In the genomic region with DNA sequence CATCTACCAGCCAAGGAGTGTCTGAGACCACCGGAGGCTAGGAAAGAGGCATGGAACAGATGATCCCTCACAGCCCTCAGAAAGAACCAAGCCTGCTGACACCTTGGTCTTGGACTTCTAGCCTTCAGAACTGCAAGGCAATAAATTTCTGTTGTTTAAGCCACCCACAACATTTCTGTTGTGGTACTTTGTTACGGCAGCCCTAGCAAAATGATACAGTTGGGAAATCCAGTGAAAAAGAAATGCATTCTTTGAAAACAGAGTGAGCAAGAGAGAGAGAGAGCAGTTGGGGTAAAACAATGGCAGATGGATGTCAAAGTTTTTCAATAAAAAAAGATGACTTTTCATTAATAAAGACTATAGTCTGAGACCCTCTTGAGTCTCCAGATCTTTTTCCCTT, we compare ENCODE assay signal across 26 cellular contexts.
DNase-seq lines count a peak whose midpoint lies in the region; ATAC-seq, FAIRE-seq and TF ChIP-seq lines count a peak whose summit lies in the region.
"Had no signal": no experiment of that assay in that cellular context is flagged by ENCODE, and none has a peak within 500 bp of the region (broad histone marks: within the 10 kb centered on the region; RNA-seq: fewer than 3 reads in every experiment).

No MANE protein-coding gene starts in this region.

- POLR2A ChIA-PET in A549 (lab: Yijun Ruan, JAX): no interaction called here

- peaks cover 15% of the 10 kb centered on the region for H3K4me1 ChIP-seq in A549
- H3K4me1 ChIP-seq in osteoblast (ENCODE audit: insufficient read depth, low read length): peaks cover 21% of the 10 kb centered on the region
- H3K4me1 ChIP-seq: esophagus squamous epithelium, HAP-1, testis had no signal

- no peak for TF ChIP-seq CTCF in A549 (IDR thresholded peaks at IDR 0.05)
- no peak for TF ChIP-seq CTCF in HFFc6 (IDR thresholded peaks at IDR 0.05)
- no peak for TF ChIP-seq CTCF in bronchial epithelial cell (IDR thresholded peaks at IDR 0.05; ENCODE audit: insufficient read depth, low read length, severe bottlenecking)
- no peak for TF ChIP-seq CTCF in osteoblast (IDR thresholded peaks at IDR 0.05; ENCODE audit: extremely low read depth, low read depth, low read length)

- peaks cover 25% of the 10 kb centered on the region for H3K4me1 Mint-ChIP-seq in HFFc6 (ENCODE audit: low read depth)
- H3K4me1 Mint-ChIP-seq in stimulated activated naive CD8-positive, alpha-beta T cell treated with anti-CD3 and anti-CD28 coated beads, Interleukin-15, amount 100 ng/mL, for 72 hours: peaks cover 14% of the 10 kb centered on the region
- H3K4me1 Mint-ChIP-seq: activated naive CD8-positive, alpha-beta T cell treated with anti-CD3 and anti-CD28 coated beads, Interleukin-2, amount 10 ng/mL, durations not matched to agents 7 days and 5 days; CD8-positive, alpha-beta memory T cell; central memory CD8-positive, alpha-beta T cell; endodermal cell had no signal

- CTCF ChIA-PET in A549 (lab: Yijun Ruan, JAX): no interaction called here

- H3K9me3 ChIP-seq in A549 (no peaks in the 10 kb centered on the region), osteoblast (ENCODE audit: low read depth, low read length) (no peaks in the 10 kb centered on the region)
- H3K9me3 ChIP-seq: esophagus squamous epithelium, HAP-1, heart right ventricle, testis had no signal

- H3K27ac ChIP-seq in A549 (peak overlapping the region; percentile 53 to 65; a peak in 5 of 6 replicates), osteoblast (ENCODE audit: low read depth, low read length) (peak overlapping the region; percentile 78)
- H3K27ac ChIP-seq: esophagus squamous epithelium, heart right ventricle, testis had no signal

- DNase-seq in A549 (ENCODE audit: low read depth in 1 of 2, low spot score in 1 of 2) (no peak), HFFc6 (no peak), bronchial epithelial cell (ENCODE audit: low read depth) (no peak), osteoblast (ENCODE audit: insufficient read length, low spot score, missing footprints) (no peak)
- no peak for DNase-seq in stimulated activated naive CD8-positive, alpha-beta T cell treated with anti-CD3 and anti-CD28 coated beads, Interleukin-15, amount 100 ng/mL, for 72 hours
- DNase-seq: activated CD4-positive, alpha-beta memory T cell treated with anti-CD3 and anti-CD28 coated beads, Interleukin-2, amount 10 ng/mL, durations not matched to agents 7 days and 5 days; activated CD4-positive, alpha-beta T cell treated with anti-CD3 and anti-CD28 coated beads for 1 hour; activated naive CD8-positive, alpha-beta T cell treated with anti-CD3 and anti-CD28 coated beads, Interleukin-2, amount 10 ng/mL, durations not matched to agents 7 days and 5 days; CD8-positive, alpha-beta memory T cell; endodermal cell; esophagus squamous epithelium; heart right ventricle; Karpas-422; midbrain; naive thymus-derived CD8-positive, alpha-beta T cell; NCI-H1417 treated with DMSO at 0.1 percent for 48 hours; NCI-H2081; NCI-H526; Right ventricle myocardium superior; stimulated activated naive CD4-positive, alpha-beta T cell; testis had no signal

- no peak for TF ChIP-seq POLR2A in A549 (IDR thresholded peaks at IDR 0.05; ENCODE audit: low read length)

- H3K4me3 ChIP-seq in A549 (no peak overlapping the region), bronchial epithelial cell (ENCODE audit: low read depth, low read length) (no peak overlapping the region), osteoblast (ENCODE audit: insufficient read depth, low read length) (no peak overlapping the region)
- H3K4me3 ChIP-seq: esophagus squamous epithelium, HAP-1, heart right ventricle, testis had no signal

- H3K36me3 Mint-ChIP-seq in HFFc6 (ENCODE audit: low read depth): no peaks in the 10 kb centered on the region; the same call in 1 of the 2 replicates
- H3K36me3 Mint-ChIP-seq: naive thymus-derived CD8-positive, alpha-beta T cell had no signal

- H3K27ac Mint-ChIP-seq in HFFc6: peak overlapping the region; percentile 76
- no peak overlapping the region for H3K27ac Mint-ChIP-seq in stimulated activated naive CD8-positive, alpha-beta T cell treated with anti-CD3 and anti-CD28 coated beads, Interleukin-15, amount 100 ng/mL, for 72 hours
- H3K27ac Mint-ChIP-seq: activated CD4-positive, alpha-beta memory T cell treated with anti-CD3 and anti-CD28 coated beads, Interleukin-2, amount 10 ng/mL, durations not matched to agents 7 days and 5 days; activated naive CD8-positive, alpha-beta T cell treated with anti-CD3 and anti-CD28 coated beads, Interleukin-2, amount 10 ng/mL, durations not matched to agents 7 days and 5 days; endodermal cell had no signal

- H2AFZ ChIP-seq in osteoblast (ENCODE audit: low read length): no peak overlapping the region

- H3K4me3 Mint-ChIP-seq in HFFc6: no peak overlapping the region
- H3K4me3 Mint-ChIP-seq in stimulated activated naive CD8-positive, alpha-beta T cell treated with anti-CD3 and anti-CD28 coated beads, Interleukin-15, amount 100 ng/mL, for 72 hours: no peak overlapping the region
- H3K4me3 Mint-ChIP-seq: activated CD4-positive, alpha-beta memory T cell treated with anti-CD3 and anti-CD28 coated beads, Interleukin-2, amount 10 ng/mL, durations not matched to agents 7 days and 5 days; activated naive CD8-positive, alpha-beta T cell treated with anti-CD3 and anti-CD28 coated beads, Interleukin-2, amount 10 ng/mL, durations not matched to agents 7 days and 5 days; CD8-positive, alpha-beta memory T cell; central memory CD8-positive, alpha-beta T cell; endodermal cell; naive thymus-derived CD8-positive, alpha-beta T cell had no signal

- H3K79me2 ChIP-seq in osteoblast (ENCODE audit: insufficient read depth, low read length): no peaks in the 10 kb centered on the region

- FAIRE-seq in A549 (lab: Jason Lieb, UNC) (no peak), bronchial epithelial cell (lab: Jason Lieb, UNC) (peak; percentile 70)
- FAIRE-seq: HepG2 had no signal

- TF ChIP-seq RAD21 in A549 (conservative IDR thresholded peaks at IDR 0.05 in 1 of 2, IDR thresholded peaks at IDR 0.05 in 1 of 2): no peak

- H3K9me3 Mint-ChIP-seq in HFFc6: no peaks in the 10 kb centered on the region
- H3K9me3 Mint-ChIP-seq in stimulated activated naive CD8-positive, alpha-beta T cell treated with anti-CD3 and anti-CD28 coated beads, Interleukin-15, amount 100 ng/mL, for 72 hours: peaks cover 0 to 15% of the 10 kb centered on the region in 2 donors
- H3K9me3 Mint-ChIP-seq: central memory CD8-positive, alpha-beta T cell had no signal

- no peaks in the 10 kb centered on the region for H4K20me1 ChIP-seq in osteoblast (ENCODE audit: insufficient read depth, low read length)

- WGBS in A549 (ENCODE audit: missing lambda C conversion rate): 72% methylated on average over 2 of the region's 2 CpGs

- H3K4me2 ChIP-seq in A549 (peak overlapping the region; percentile 44), osteoblast (ENCODE audit: insufficient read depth, low read length) (peak overlapping the region; percentile 54)

- H3K27me3 Mint-ChIP-seq in HFFc6 (ENCODE audit: insufficient read depth): no peaks in the 10 kb centered on the region
- no peaks in the 10 kb centered on the region for H3K27me3 Mint-ChIP-seq in stimulated activated naive CD8-positive, alpha-beta T cell treated with anti-CD3 and anti-CD28 coated beads, Interleukin-15, amount 100 ng/mL, for 72 hours
- H3K27me3 Mint-ChIP-seq: activated naive CD8-positive, alpha-beta T cell treated with anti-CD3 and anti-CD28 coated beads, Interleukin-2, amount 10 ng/mL, durations not matched to agents 7 days and 5 days; central memory CD8-positive, alpha-beta T cell; naive thymus-derived CD8-positive, alpha-beta T cell had no signal

- no peak for TF ChIP-seq EP300 in A549 (IDR thresholded peaks at IDR 0.05)

- H3K27me3 ChIP-seq in bronchial epithelial cell (ENCODE audit: control insufficient read depth, insufficient read depth, low read length) (no peaks in the 10 kb centered on the region), osteoblast (ENCODE audit: insufficient read depth, low read length) (no peaks in the 10 kb centered on the region)
- H3K27me3 ChIP-seq: esophagus squamous epithelium, heart right ventricle, testis had no signal

- no peaks in the 10 kb centered on the region for H3K36me3 ChIP-seq in bronchial epithelial cell (ENCODE audit: control insufficient read depth, insufficient read depth, low read length)
- H3K36me3 ChIP-seq in osteoblast (ENCODE audit: insufficient read depth, low read length): no peaks in the 10 kb centered on the region
- H3K36me3 ChIP-seq: esophagus squamous epithelium, HAP-1, heart right ventricle had no signal

- ATAC-seq in A549 (no peak), GM18858 (IDR thresholded peaks at IDR 0.05; ENCODE audit: unreplicated experiment) (no peak), GM18519 (IDR thresholded peaks at IDR 0.05; ENCODE audit: low FRiP score, unreplicated experiment) (no peak)
- no peak for ATAC-seq in stimulated activated naive CD8-positive, alpha-beta T cell treated with anti-CD3 and anti-CD28 coated beads, Interleukin-15, amount 100 ng/mL, for 72 hours
- ATAC-seq: HepG2; naive thymus-derived CD8-positive, alpha-beta T cell had no signal

TF ChIP-seq in A549, 52 proteins besides CTCF, POLR2A, EP300 and RAD21 (continues in another document):
- TF ChIP-seq JUN (IDR thresholded peaks at IDR 0.05): no peak
- TF ChIP-seq TFCP2L1 (CRISPR knock-in tag; IDR thresholded peaks at IDR 0.05): no peak
- TF ChIP-seq, protein P1, sequence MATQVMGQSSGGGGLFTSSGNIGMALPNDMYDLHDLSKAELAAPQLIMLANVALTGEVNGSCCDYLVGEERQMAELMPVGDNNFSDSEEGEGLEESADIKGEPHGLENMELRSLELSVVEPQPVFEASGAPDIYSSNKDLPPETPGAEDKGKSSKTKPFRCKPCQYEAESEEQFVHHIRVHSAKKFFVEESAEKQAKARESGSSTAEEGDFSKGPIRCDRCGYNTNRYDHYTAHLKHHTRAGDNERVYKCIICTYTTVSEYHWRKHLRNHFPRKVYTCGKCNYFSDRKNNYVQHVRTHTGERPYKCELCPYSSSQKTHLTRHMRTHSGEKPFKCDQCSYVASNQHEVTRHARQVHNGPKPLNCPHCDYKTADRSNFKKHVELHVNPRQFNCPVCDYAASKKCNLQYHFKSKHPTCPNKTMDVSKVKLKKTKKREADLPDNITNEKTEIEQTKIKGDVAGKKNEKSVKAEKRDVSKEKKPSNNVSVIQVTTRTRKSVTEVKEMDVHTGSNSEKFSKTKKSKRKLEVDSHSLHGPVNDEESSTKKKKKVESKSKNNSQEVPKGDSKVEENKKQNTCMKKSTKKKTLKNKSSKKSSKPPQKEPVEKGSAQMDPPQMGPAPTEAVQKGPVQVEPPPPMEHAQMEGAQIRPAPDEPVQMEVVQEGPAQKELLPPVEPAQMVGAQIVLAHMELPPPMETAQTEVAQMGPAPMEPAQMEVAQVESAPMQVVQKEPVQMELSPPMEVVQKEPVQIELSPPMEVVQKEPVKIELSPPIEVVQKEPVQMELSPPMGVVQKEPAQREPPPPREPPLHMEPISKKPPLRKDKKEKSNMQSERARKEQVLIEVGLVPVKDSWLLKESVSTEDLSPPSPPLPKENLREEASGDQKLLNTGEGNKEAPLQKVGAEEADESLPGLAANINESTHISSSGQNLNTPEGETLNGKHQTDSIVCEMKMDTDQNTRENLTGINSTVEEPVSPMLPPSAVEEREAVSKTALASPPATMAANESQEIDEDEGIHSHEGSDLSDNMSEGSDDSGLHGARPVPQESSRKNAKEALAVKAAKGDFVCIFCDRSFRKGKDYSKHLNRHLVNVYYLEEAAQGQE (IDR thresholded peaks at IDR 0.05): no peak
